ENCODE assay signal across 9 cellular contexts in genomic region chr3:184604039-184604955, GRCh38. TPM values are rescaled to one million over a fixed set of nuclear protein-coding genes. Genes with fewer than 3 reads are reported as not detected.
DNase-seq lines count a peak whose midpoint lies in the region; ATAC-seq, FAIRE-seq and TF ChIP-seq lines count a peak whose summit lies in the region.
"Had no signal": no experiment of that assay in that cellular context is flagged by ENCODE, and none has a peak within 500 bp of the region (broad histone marks: within the 10 kb centered on the region; RNA-seq: fewer than 3 reads in every experiment).

No MANE protein-coding gene starts in this region.

- H4K20me1 ChIP-seq in HepG2 (ENCODE audit: insufficient read depth, low read length), result no peaks in the 10 kb centered on the region

- TF ChIP-seq CTCF in bronchial epithelial cell (IDR thresholded peaks at IDR 0.05; ENCODE audit: insufficient read depth, low read length, severe bottlenecking), result no peak
- TF ChIP-seq CTCF in HepG2 (CRISPR knock-in tag; IDR thresholded peaks at IDR 0.05), result 0 out of 2 replicates have a peak, but pooled peaks have one; percentile 6
- TF ChIP-seq CTCF in stomach (IDR thresholded peaks at IDR 0.05), result no peak

- no TSS peak for BruUV-seq in HepG2 (replicated peaks; lab: Mats Ljungman, UMichigan)

- H3K36me3 ChIP-seq in bronchial epithelial cell (ENCODE audit: control insufficient read depth, insufficient read depth, low read length), result no peaks in the 10 kb centered on the region
- no peaks in the 10 kb centered on the region for H3K36me3 ChIP-seq in HepG2 (replicated peaks in 1 of 2; ENCODE audit: control insufficient read depth in 1 of 2, insufficient read depth in 2 of 2, low read length in 2 of 2)
- no peaks in the 10 kb centered on the region for H3K36me3 ChIP-seq in stomach

- H3K79me2 ChIP-seq in HepG2 (ENCODE audit: insufficient read depth, low read length), result no peaks in the 10 kb centered on the region

- H3K27me3 Mint-ChIP-seq in activated CD8-positive, alpha-beta memory T cell treated with anti-CD3 and anti-CD28 coated beads, Interleukin-2, amount 10 ng/mL, durations not matched to agents 7 days and 5 days, result peaks cover 69% of the 10 kb centered on the region

- no peak overlapping the region for H3K27ac Mint-ChIP-seq in activated CD8-positive, alpha-beta memory T cell treated with anti-CD3 and anti-CD28 coated beads, Interleukin-2, amount 10 ng/mL, durations not matched to agents 7 days and 5 days

- no peak overlapping the region for H3K4me3 Mint-ChIP-seq in activated CD8-positive, alpha-beta memory T cell treated with anti-CD3 and anti-CD28 coated beads, Interleukin-2, amount 10 ng/mL, durations not matched to agents 7 days and 5 days

- ATAC-seq in HepG2, result peak; percentile 68
- ATAC-seq in activated CD8-positive, alpha-beta memory T cell treated with anti-CD3 and anti-CD28 coated beads, Interleukin-2, amount 10 ng/mL, durations not matched to agents 7 days and 5 days, result no peak

- no peak overlapping the region for H2AFZ ChIP-seq in HepG2 (ENCODE audit: low read length)

- in situ Hi-C loops in HepG2 (cut with HindIII; ENCODE audit: extremely low pct_ligation_motif_present, low pct_unique_long_range_greater_than_20kb), result no loop called here

- H3K27me3 ChIP-seq in bronchial epithelial cell (ENCODE audit: control insufficient read depth, insufficient read depth, low read length) (peaks cover 17% of the 10 kb centered on the region), HepG2 (ENCODE audit: control insufficient read depth in 1 of 2, insufficient read depth in 2 of 2, low read length in 2 of 2) (peaks cover 4 to 67% of the 10 kb centered on the region in 2 experiments), stomach (peaks cover 0 to 48% (median 25%) of the 10 kb centered on the region in 3 donors)

- H3K4me1 ChIP-seq in HepG2 (ENCODE audit: insufficient read depth, low read length), result peaks cover 8% of the 10 kb centered on the region; the same call in 1 of the 2 replicates
- peaks cover 21 to 42% (median 37%) of the 10 kb centered on the region in 4 donors for H3K4me1 ChIP-seq in stomach

- peak; percentile 55 for DNase-seq in DMS53 (lab: John Stamatoyannopoulos, UW)
- DNase-seq in DMS53 treated with DMSO at 0.1 percent for 48 hours (lab: John Stamatoyannopoulos, UW; ENCODE audit: unreplicated experiment), result no peak
- no peak for DNase-seq in bronchial epithelial cell (ENCODE audit: low read depth)
- no peak for DNase-seq in HepG2 (ENCODE audit: low spot score)
- DNase-seq in stomach, result no peak
- DNase-seq in activated CD8-positive, alpha-beta memory T cell treated with anti-CD3 and anti-CD28 coated beads, Interleukin-2, amount 10 ng/mL, durations not matched to agents 7 days and 5 days, result no peak
- DNase-seq in ureter (ENCODE audit: low spot score), result no peak
- DNase-seq in KG1 (lab: John Stamatoyannopoulos, UW), result no peak

- no peaks in the 10 kb centered on the region for H3K9me3 ChIP-seq in HepG2 (ENCODE audit: low read length)
- H3K9me3 ChIP-seq in stomach, result no peaks in the 10 kb centered on the region

- peaks cover 4% of the 10 kb centered on the region for H3K4me1 Mint-ChIP-seq in activated CD8-positive, alpha-beta memory T cell treated with anti-CD3 and anti-CD28 coated beads, Interleukin-2, amount 10 ng/mL, durations not matched to agents 7 days and 5 days

- CTCF ChIA-PET in HepG2 (lab: Yijun Ruan, JAX; ENCODE audit: low intra/inter-chr PET ratio, low total read pairs), result no interaction called here
- CTCF ChIA-PET in activated CD8-positive, alpha-beta memory T cell treated with anti-CD3 and anti-CD28 coated beads, Interleukin-2, amount 10 ng/mL, durations not matched to agents 7 days and 5 days (lab: Charles Lee), result no interaction called here

- TF ChIP-seq RAD21 in HepG2 (CRISPR knock-in tag; IDR thresholded peaks at IDR 0.05), result no peak

- FAIRE-seq in bronchial epithelial cell (lab: Jason Lieb, UNC) (no peak), HepG2 (lab: Jason Lieb, UNC) (no peak)

- no peak overlapping the region for H3K9ac ChIP-seq in HepG2 (ENCODE audit: insufficient read depth, low read depth, low read length)

- H3K9me3 Mint-ChIP-seq in activated CD8-positive, alpha-beta memory T cell treated with anti-CD3 and anti-CD28 coated beads, Interleukin-2, amount 10 ng/mL, durations not matched to agents 7 days and 5 days (ENCODE audit: low read depth), result no peaks in the 10 kb centered on the region

- peak overlapping the region; percentile 31 for H3K4me3 ChIP-seq in bronchial epithelial cell (ENCODE audit: low read depth, low read length)
- peak overlapping the region in 2 of 3 experiments; percentile 19 to 53; a peak in 2 of 6 replicates for H3K4me3 ChIP-seq in HepG2 (replicated peaks in 1 of 3; ENCODE audit: insufficient read depth in 1 of 3, low read depth in 2 of 3, low read length in 3 of 3)
- peak overlapping the region; percentile 42 to 52 (median 46) for H3K4me3 ChIP-seq in stomach

- POLR2A ChIA-PET in HepG2 (lab: Yijun Ruan, JAX), result no interaction called here

- no peak for TF ChIP-seq EP300 in HepG2 (IDR thresholded peaks at IDR 0.05; ENCODE audit: low read depth in 2 of 2, low read length in 2 of 2)
- TF ChIP-seq EP300 in HepG2 (CRISPR knock-in tag; IDR thresholded peaks at IDR 0.05; ENCODE audit: borderline replicate concordance), result no peak
- TF ChIP-seq EP300 in stomach (IDR thresholded peaks at IDR 0.05), result no peak

- 23% methylated on average over 20 of the region's 66 CpGs for WGBS in HepG2 (ENCODE audit: low lambda C conversion rate)
- 3 to 7% (median 5%) methylated on average over 33 to 66 of the region's 66 CpGs for WGBS in stomach, 5 donors

- peak overlapping the region; percentile 18 for H3K4me2 ChIP-seq in HepG2 (ENCODE audit: low read depth, low read length)

- H3K36me3 Mint-ChIP-seq in activated CD8-positive, alpha-beta memory T cell treated with anti-CD3 and anti-CD28 coated beads, Interleukin-2, amount 10 ng/mL, durations not matched to agents 7 days and 5 days, result no peaks in the 10 kb centered on the region

- H3K27ac ChIP-seq in HepG2 (ENCODE audit: extremely low read length, insufficient read depth, low read length) (no peak overlapping the region), stomach (peak overlapping the region; percentile 33 to 60 (median 53))
- H3K27ac ChIP-seq: 22Rv1 had no signal

- intact Hi-C loops in HepG2 (cut with micrococcal nuclease; ENCODE audit: unreplicated experiment), result no loop called here
- intact Hi-C loops in stomach (cut with DNase I; ENCODE audit: low total_unique reads), result no loop called here

- TF ChIP-seq POLR2A in HepG2 (IDR thresholded peaks at IDR 0.05; ENCODE audit: insufficient read depth in 1 of 2, low read depth in 2 of 2, low read length in 2 of 2) (no peak), stomach (IDR thresholded peaks at IDR 0.05) (no peak)

TF ChIP-seq in HepG2, 621 proteins besides CTCF, POLR2A, EP300 and RAD21 (continues in another document):
- TF ChIP-seq HNRNPLL (IDR thresholded peaks at IDR 0.05; ENCODE audit: low read depth, low read length, poor library complexity, severe bottlenecking) (peak; percentile 17), GABPB1 (CRISPR knock-in tag; IDR thresholded peaks at IDR 0.05) (peak; percentile 30; the same call in 1 of the 2 replicates), ZNF205 (CRISPR knock-in tag; IDR thresholded peaks at IDR 0.05) (peak; percentile 94)

RNA-seq across cellular contexts. Expression of gene EPHB3, which starts 42.7 kb away (rescaled TPM):
- total RNA-seq in bronchial epithelial cell, result 9.2 and 16.8 TPM in 2 replicates
- not detected in 2 replicates for total RNA-seq in HepG2 (2016; rRNA removed; fragmentation: Illumina TruSeq; extraction: Trizol)
- total RNA-seq in HepG2 (2016; cell fraction: cytosol; rRNA removed; fragmentation: Illumina TruSeq; extraction: Trizol; ENCODE audit: low read depth), result not detected in 2 replicates
- total RNA-seq in HepG2 (2016; cell fraction: insoluble cytoplasmic fraction; rRNA removed; fragmentation: Illumina TruSeq; extraction: Trizol), result not detected in 2 replicates
- 0.17 TPM in 1 of 2 replicates, not detected in the other for total RNA-seq in HepG2 (2016; cell fraction: membrane; rRNA removed; fragmentation: Illumina TruSeq; extraction: Trizol)
- 0.09 TPM in 2 replicates for total RNA-seq in HepG2 (2016; cell fraction: nucleus; rRNA removed; fragmentation: Illumina TruSeq; extraction: Trizol)
- polyA plus RNA-seq in HepG2 (2011; rRNA removed), result 0.01 TPM in 2 replicates
- polyA plus RNA-seq in HepG2 (2011; cell fraction: cytosol; rRNA removed), result 0.03 TPM in 1 of 2 replicates, not detected in the other
- polyA plus RNA-seq in HepG2 (2011; cell fraction: nucleus; rRNA removed), result 0.09 and 0.11 TPM in 2 replicates
- not detected in 2 replicates for polyA plus RNA-seq in HepG2 (2012)
- polyA plus RNA-seq in HepG2 (2016; cell fraction: cytosol; fragmentation: Illumina TruSeq; extraction: Trizol; ENCODE audit: low read depth), result not detected in 2 replicates
- polyA plus RNA-seq in HepG2 (2016; cell fraction: insoluble cytoplasmic fraction; fragmentation: Illumina TruSeq; extraction: Trizol; ENCODE audit: low read depth), result not detected in 2 replicates
- 0.14 TPM in 1 of 2 replicates, not detected in the other for polyA plus RNA-seq in HepG2 (2016; cell fraction: membrane; fragmentation: Illumina TruSeq; extraction: Trizol; ENCODE audit: low read depth)
- 0.13 TPM in 1 of 2 replicates, not detected in the other for polyA plus RNA-seq in HepG2 (2016; cell fraction: nucleus; fragmentation: Illumina TruSeq; extraction: Trizol; ENCODE audit: insufficient read depth, low read depth)
- polyA minus RNA-seq in HepG2 (2011; rRNA and poly(A)+ RNA removed; ENCODE audit: low replicate concordance), result 2.1 TPM in 1 of 2 replicates, not detected in the other
- not detected in 2 replicates for polyA minus RNA-seq in HepG2 (2011; cell fraction: cytosol; rRNA and poly(A)+ RNA removed)
- polyA minus RNA-seq in HepG2 (2011; cell fraction: nucleus; rRNA and poly(A)+ RNA removed), result not detected in 2 replicates
- total RNA-seq in stomach, result 10 to 100 TPM; 20.4 to 33.3 (median 22.8) TPM
- 10 to 100 TPM in 1 of 3 donors, 1 to 10 TPM in 2; 2.9 to 25.1 (median 8.5) TPM for polyA plus RNA-seq in stomach
- not detected for total RNA-seq in activated CD8-positive, alpha-beta memory T cell treated with anti-CD3 and anti-CD28 coated beads, Interleukin-2, amount 10 ng/mL, durations not matched to agents 7 days and 5 days
- total RNA-seq in ureter, result 4.9 TPM
